In genomic region chr18:8552151-8552550, GRCh38 we compare ENCODE assay signal across 21 cellular contexts. TPM values are rescaled to one million over a fixed set of nuclear protein-coding genes. Genes with fewer than 3 reads are reported as not detected.
DNase-seq lines count a peak whose midpoint lies in the region; ATAC-seq, FAIRE-seq and TF ChIP-seq lines count a peak whose summit lies in the region.
"Had no signal": no experiment of that assay in that cellular context is flagged by ENCODE, and none has a peak within 500 bp of the region (broad histone marks: within the 10 kb centered on the region; RNA-seq: fewer than 3 reads in every experiment).

No MANE protein-coding gene starts in this region.

- FAIRE-seq in kidney (lab: Jason Lieb, UNC), result no peak
- FAIRE-seq: A549, D721Med, G401.6, GM12891, GM19239 had no signal

- intact Hi-C loops in activated CD4-positive, alpha-beta T cell treated with anti-CD3 and anti-CD28 coated beads, Interleukin-2, amount 10 ng/mL, durations not matched to agents 24 days and 14 days (cut with micrococcal nuclease), result no loop called here
- intact Hi-C loops in kidney (cut with DNase I) (no loop called here), psoas muscle (cut with DNase I) (no loop called here)

- H3K36me3 ChIP-seq in kidney (ENCODE audit: control insufficient read depth in 1 of 2, insufficient read depth in 2 of 2, low read length in 2 of 2) (no peaks in the 10 kb centered on the region), psoas muscle (ENCODE audit: insufficient read depth in 1 of 2, low read depth in 1 of 2) (no peaks in the 10 kb centered on the region)
- H3K36me3 ChIP-seq: BLaER1 treated with 17β-estradiol and CSF1 and Interleukin-3, amounts not matched to agents 10 nM and 100 nM had no signal

- peak; percentile 16 for DNase-seq in activated CD4-positive, alpha-beta T cell treated with anti-CD3 and anti-CD28 coated beads, Interleukin-2, amount 10 ng/mL, durations not matched to agents 24 days and 14 days
- DNase-seq in activated CD4-positive, alpha-beta T cell treated with anti-CD3 and anti-CD28 coated beads, Interleukin-2, amount 50 U/mL, for 48 hours, result no peak
- peak; percentile 51 for DNase-seq in amniotic epithelial cell (ENCODE audit: low read depth)
- no peak for DNase-seq in epithelial cell of prostate (ENCODE audit: low read depth, low spot score)
- DNase-seq in kidney, result no peak
- DNase-seq in psoas muscle, result no peak
- DNase-seq: AML-193; Caco-2; Calu3; CD4-positive, alpha-beta T cell; CD8-positive, alpha-beta T cell; GF-D8 had no signal

- peaks cover 3% of the 10 kb centered on the region for H3K27me3 Mint-ChIP-seq in activated CD4-positive, alpha-beta T cell treated with anti-CD3 and anti-CD28 coated beads, Interleukin-2, amount 10 ng/mL, durations not matched to agents 24 days and 14 days

- ATAC-seq in GM21360 (IDR thresholded peaks at IDR 0.05; ENCODE audit: unreplicated experiment), result no peak
- ATAC-seq in psoas muscle, result no peak
- ATAC-seq: A549; CD8-positive, alpha-beta T cell had no signal

- no peak overlapping the region for H3K4me3 ChIP-seq in kidney (ENCODE audit: low read length in 2 of 2)
- H3K4me3 ChIP-seq in psoas muscle, result no peak overlapping the region
- H3K4me3 ChIP-seq: A549; BLaER1 treated with 17β-estradiol and CSF1 and Interleukin-3, amounts not matched to agents 10 nM and 100 nM had no signal

- no peak overlapping the region for H3K4me3 Mint-ChIP-seq in activated CD4-positive, alpha-beta T cell treated with anti-CD3 and anti-CD28 coated beads, Interleukin-2, amount 10 ng/mL, durations not matched to agents 24 days and 14 days
- H3K4me3 Mint-ChIP-seq: B cell; CD4-positive, alpha-beta T cell; CD8-positive, alpha-beta T cell had no signal

- H3K27me3 ChIP-seq in psoas muscle (ENCODE audit: insufficient read depth in 3 of 3, low read length in 2 of 3), result no peaks in the 10 kb centered on the region
- H3K27me3 ChIP-seq: BLaER1 treated with 17β-estradiol and CSF1 and Interleukin-3, amounts not matched to agents 10 nM and 100 nM had no signal

- 84 to 92% (median 87%) methylated on average over 4 of the region's 4 CpGs for WGBS in psoas muscle, 3 donors

- H3K4me1 Mint-ChIP-seq in activated CD4-positive, alpha-beta T cell treated with anti-CD3 and anti-CD28 coated beads, Interleukin-2, amount 10 ng/mL, durations not matched to agents 24 days and 14 days, result no peaks in the 10 kb centered on the region
- H3K4me1 Mint-ChIP-seq: B cell had no signal

- H3K27ac ChIP-seq in epithelial cell of prostate, result peak overlapping the region; percentile 81
- no peak overlapping the region for H3K27ac ChIP-seq in kidney (ENCODE audit: low read depth in 2 of 2, low read length in 2 of 2)
- H3K27ac ChIP-seq in psoas muscle, result no peak overlapping the region
- H3K27ac ChIP-seq: 22Rv1; A549; BLaER1 treated with 17β-estradiol and CSF1 and Interleukin-3, amounts not matched to agents 10 nM and 100 nM had no signal

- no peak overlapping the region for H3K27ac Mint-ChIP-seq in activated CD4-positive, alpha-beta T cell treated with anti-CD3 and anti-CD28 coated beads, Interleukin-2, amount 10 ng/mL, durations not matched to agents 24 days and 14 days
- H3K27ac Mint-ChIP-seq: B cell; CD4-positive, alpha-beta T cell; CD8-positive, alpha-beta T cell had no signal

- H3K36me3 Mint-ChIP-seq in activated CD4-positive, alpha-beta T cell treated with anti-CD3 and anti-CD28 coated beads, Interleukin-2, amount 10 ng/mL, durations not matched to agents 24 days and 14 days (ENCODE audit: low read depth), result no peaks in the 10 kb centered on the region
- H3K36me3 Mint-ChIP-seq: CD8-positive, alpha-beta T cell had no signal

- H3K9me3 Mint-ChIP-seq in activated CD4-positive, alpha-beta T cell treated with anti-CD3 and anti-CD28 coated beads, Interleukin-2, amount 10 ng/mL, durations not matched to agents 24 days and 14 days, result no peaks in the 10 kb centered on the region
- H3K9me3 Mint-ChIP-seq: CD4-positive, alpha-beta T cell; CD8-positive, alpha-beta T cell had no signal

- TF ChIP-seq CTCF in kidney (IDR thresholded peaks at IDR 0.05; ENCODE audit: borderline replicate concordance, extremely low read depth, insufficient read depth) (no peak), psoas muscle (IDR thresholded peaks at IDR 0.05) (no peak)

- no peak overlapping the region for H3K9ac ChIP-seq in kidney (ENCODE audit: low read length in 2 of 2)
- H3K9ac ChIP-seq: BLaER1 treated with 17β-estradiol and CSF1 and Interleukin-3, amounts not matched to agents 10 nM and 100 nM had no signal

- H3K9me3 ChIP-seq in kidney (ENCODE audit: control insufficient read depth in 1 of 2, low read length in 2 of 2) (no peaks in the 10 kb centered on the region), psoas muscle (no peaks in the 10 kb centered on the region)
- H3K9me3 ChIP-seq: A549; BLaER1 treated with 17β-estradiol and CSF1 and Interleukin-3, amounts not matched to agents 10 nM and 100 nM; Caco-2 had no signal

- H3K4me1 ChIP-seq in kidney (ENCODE audit: control insufficient read depth in 1 of 2, insufficient read depth in 1 of 2, low read depth in 1 of 2, low read length in 2 of 2), result no peaks in the 10 kb centered on the region
- H3K4me1 ChIP-seq in psoas muscle, result no peaks in the 10 kb centered on the region
- H3K4me1 ChIP-seq: A549; BLaER1 treated with 17β-estradiol and CSF1 and Interleukin-3, amounts not matched to agents 10 nM and 100 nM; Caco-2 had no signal

RNA-seq across cellular contexts. Expression of gene RAB12, which starts 57.1 kb away (rescaled TPM):
- total RNA-seq in activated CD4-positive, alpha-beta T cell treated with anti-CD3 and anti-CD28 coated beads, Interleukin-2, amount 10 ng/mL, durations not matched to agents 24 days and 14 days, result 19.2 and 20.2 TPM in 2 replicates
- total RNA-seq in kidney (46.7 TPM), psoas muscle (100 to 1,000 TPM in 3 of 4 donors, 10 to 100 TPM in 1; 91.4 to 145 (median 115) TPM)
- polyA plus RNA-seq in kidney (ENCODE audit: insufficient read depth, low read depth, low replicate concordance) (37.7 TPM), psoas muscle (100 to 1,000 TPM in 2 of 3 donors, 10 to 100 TPM in 1; 49.0 to 239 (median 111) TPM)

Comparison
In these comparisons a context has a peak if more than half of its experiments do, and no peak if none do; other contexts are left out.
1. DNase-seq: peak in activated CD4-positive, alpha-beta T cell treated with anti-CD3 and anti-CD28 coated beads, Interleukin-2, amount 10 ng/mL, durations not matched to agents 24 days and 14 days (single experiment) and amniotic epithelial cell (single experiment); none in activated CD4-positive, alpha-beta T cell treated with anti-CD3 and anti-CD28 coated beads, Interleukin-2, amount 50 U/mL, for 48 hours (0 of 2), epithelial cell of prostate (single experiment), kidney (single experiment) and psoas muscle (0 of 2).